Comparison of ENCODE assay signal across 18 cellular contexts in genomic region chr11:78428273-78428651, GRCh38. TPM values are rescaled to one million over a fixed set of nuclear protein-coding genes. Genes with fewer than 3 reads are reported as not detected.
DNase-seq lines count a peak whose midpoint lies in the region; ATAC-seq and TF ChIP-seq lines count a peak whose summit lies in the region.
"Had no signal": no experiment of that assay in that cellular context is flagged by ENCODE, and none has a peak within 500 bp of the region (broad histone marks: within the 10 kb centered on the region; RNA-seq: fewer than 3 reads in every experiment).

No MANE protein-coding gene starts in this region.

- no peaks in the 10 kb centered on the region for H3K4me1 Mint-ChIP-seq in MCF 10A (ENCODE audit: insufficient read depth, unreplicated experiment)

- H3K4me3 Mint-ChIP-seq in MCF 10A (ENCODE audit: unreplicated experiment), result no peak overlapping the region

- in situ Hi-C loops in mammary epithelial cell (cut with MboI; ENCODE audit: low sequenced_read_pairs in 2 of 2), result no loop called here

- H2AFZ ChIP-seq in mammary epithelial cell (ENCODE audit: low read depth, low read length), result no peak overlapping the region
- peak overlapping the region; percentile 15; the same call in 1 of the 2 replicates for H2AFZ ChIP-seq in OCI-LY7 (ENCODE audit: low read length)

- CTCF ChIA-PET in MCF 10A (lab: Yijun Ruan, JAX), result interaction anchor here (0.5 to 2.6 kb wide), 6 partner anchors 10 to 200 kb away, joined by 3 to 11 read pairs (median 4); partner anchors contain the start of gene GAB2
- CTCF ChIA-PET in mammary epithelial cell (lab: Charles Lee; ENCODE audit: low non-redundant PET), result no interaction called here
- CTCF ChIA-PET in OCI-LY7 (lab: Charles Lee; ENCODE audit: unreplicated experiment), result no interaction called here

- dilution Hi-C loops in mammary epithelial cell (cut with HindIII; ENCODE audit: low sequenced_read_pairs), result no loop called here

- no TSS peak for BruUV-seq in MCF 10A (replicated peaks; lab: Mats Ljungman, UMichigan)
- no TSS peak for BruUV-seq in mammary epithelial cell (replicated peaks; lab: Mats Ljungman, UMichigan)
- no TSS peak for BruUV-seq in OCI-LY7 (replicated peaks; lab: Mats Ljungman, UMichigan)

- H4K20me1 ChIP-seq in mammary epithelial cell (ENCODE audit: insufficient read depth, low read length) (no peaks in the 10 kb centered on the region), OCI-LY7 (ENCODE audit: insufficient read depth, low read length) (0 out of 2 replicates have a peak, but pooled peaks cover 3% of the 10 kb centered on the region)

- H3K27me3 ChIP-seq in mammary epithelial cell (ENCODE audit: insufficient read depth, low read length), result no peaks in the 10 kb centered on the region
- H3K27me3 ChIP-seq in esophagus squamous epithelium, result no peaks in the 10 kb centered on the region
- H3K27me3 ChIP-seq in upper lobe of left lung, result no peaks in the 10 kb centered on the region
- H3K27me3 ChIP-seq: cardiac muscle cell had no signal

- no peaks in the 10 kb centered on the region for H3K9me3 ChIP-seq in mammary epithelial cell (replicated peaks; ENCODE audit: insufficient read depth, low read length)
- H3K9me3 ChIP-seq in OCI-LY7 (ENCODE audit: low read length), result no peaks in the 10 kb centered on the region
- no peaks in the 10 kb centered on the region for H3K9me3 ChIP-seq in esophagus squamous epithelium
- H3K9me3 ChIP-seq in upper lobe of left lung, result no peaks in the 10 kb centered on the region

- H3K79me2 ChIP-seq in mammary epithelial cell (ENCODE audit: insufficient read depth, low read length) (no peaks in the 10 kb centered on the region), OCI-LY7 (ENCODE audit: insufficient read depth, low read depth, low read length) (no peaks in the 10 kb centered on the region)

- H3K4me3 ChIP-seq in mammary epithelial cell (replicated peaks in 1 of 3; ENCODE audit: insufficient read depth in 1 of 3, low read depth in 2 of 3, low read length in 3 of 3) (no peak overlapping the region), OCI-LY7 (ENCODE audit: low read depth, low read length, poor library complexity, severe bottlenecking) (no peak overlapping the region), esophagus squamous epithelium (no peak overlapping the region), upper lobe of left lung (no peak overlapping the region)
- H3K4me3 ChIP-seq: cardiac muscle cell, skin epidermis had no signal

- H3K9me3 Mint-ChIP-seq in MCF 10A (ENCODE audit: unreplicated experiment), result no peaks in the 10 kb centered on the region

- POLR2A ChIA-PET in MCF 10A (lab: Yijun Ruan, JAX) (interaction anchor here (0.7 to 2.2 kb wide), 3 partner anchors 9 to 901 kb away, joined by 3 to 8 read pairs (median 3); no protein-coding TSS in a partner anchor), OCI-LY7 (lab: Charles Lee) (interaction anchor here (0.5 to 2.0 kb wide), 3 partner anchors 11 to 560 kb away, joined by 4 to 6 read pairs (median 4); partner anchors contain the start of gene NARS2)

- TF ChIP-seq POLR2A in esophagus squamous epithelium (IDR thresholded peaks at IDR 0.05) (no peak), upper lobe of left lung (IDR thresholded peaks at IDR 0.05) (no peak)

- TF ChIP-seq EP300 in upper lobe of left lung (IDR thresholded peaks at IDR 0.05), result no peak

- H3K36me3 Mint-ChIP-seq in MCF 10A (ENCODE audit: insufficient read depth, unreplicated experiment), result no peaks in the 10 kb centered on the region

- intact Hi-C loops in MCF 10A (cut with micrococcal nuclease), result no loop called here
- intact Hi-C loops in mammary epithelial cell (cut with micrococcal nuclease), result no loop called here
- intact Hi-C loops in OCI-LY7 (cut with micrococcal nuclease; ENCODE audit: unreplicated experiment), result no loop called here
- intact Hi-C loops in esophagus squamous epithelium (cut with DNase I), result no loop called here

- peak overlapping the region; percentile 65 for H3K27ac Mint-ChIP-seq in MCF 10A (ENCODE audit: low read depth, unreplicated experiment)

- H3K4me1 ChIP-seq in mammary epithelial cell (ENCODE audit: insufficient read depth, low read length), result peaks cover 15% of the 10 kb centered on the region
- peaks cover 35% of the 10 kb centered on the region for H3K4me1 ChIP-seq in OCI-LY7 (ENCODE audit: insufficient read depth, low read length, poor library complexity, severe bottlenecking)
- H3K4me1 ChIP-seq in esophagus squamous epithelium, result peaks cover 0 to 41% (median 6%) of the 10 kb centered on the region in 3 donors
- H3K4me1 ChIP-seq in upper lobe of left lung, result peaks cover 0 to 6% (median 0%) of the 10 kb centered on the region in 4 donors

- no peaks in the 10 kb centered on the region for H3K27me3 Mint-ChIP-seq in MCF 10A (ENCODE audit: insufficient read depth, unreplicated experiment)

- TF ChIP-seq CTCF in MCF 10A (IDR thresholded peaks at IDR 0.05; ENCODE audit: unreplicated experiment) (no peak), mammary epithelial cell (conservative IDR thresholded peaks at IDR 0.05 in 1 of 2, IDR thresholded peaks at IDR 0.05 in 1 of 2; ENCODE audit: extremely low read depth in 1 of 2, insufficient read depth in 1 of 2, low read depth in 1 of 2, low read length in 2 of 2) (no peak), OCI-LY7 (conservative IDR thresholded peaks at IDR 0.05; ENCODE audit: low read length) (no peak), esophagus squamous epithelium (IDR thresholded peaks at IDR 0.05) (no peak), upper lobe of left lung (IDR thresholded peaks at IDR 0.05) (no peak)

- H3K27ac ChIP-seq in mammary epithelial cell (ENCODE audit: insufficient read depth, low read depth, low read length), result no peak overlapping the region
- H3K27ac ChIP-seq in OCI-LY7 (ENCODE audit: low read depth, low read length, poor library complexity, severe bottlenecking), result no peak overlapping the region
- H3K27ac ChIP-seq in esophagus squamous epithelium, result peak overlapping the region; percentile 3 to 68 (median 20)
- H3K27ac ChIP-seq in upper lobe of left lung, result peak overlapping the region; percentile 26 to 73 (median 55)
- H3K27ac ChIP-seq: C4-2B, cardiac muscle cell had no signal

- no peak for ATAC-seq in upper lobe of left lung (ENCODE audit: low FRiP score in 2 of 2)

- H3K9ac ChIP-seq in mammary epithelial cell (ENCODE audit: insufficient read depth, low read length), result no peak overlapping the region

- no peaks in the 10 kb centered on the region for H3K36me3 ChIP-seq in mammary epithelial cell (ENCODE audit: insufficient read depth, low read length)
- no peaks in the 10 kb centered on the region for H3K36me3 ChIP-seq in OCI-LY7 (ENCODE audit: insufficient read depth, low read length)
- H3K36me3 ChIP-seq in esophagus squamous epithelium, result no peaks in the 10 kb centered on the region
- H3K36me3 ChIP-seq in upper lobe of left lung, result no peaks in the 10 kb centered on the region
- H3K36me3 ChIP-seq: cardiac muscle cell had no signal

- no peaks in the 10 kb centered on the region for H3K9me2 ChIP-seq in OCI-LY7 (ENCODE audit: insufficient read depth, low read length)

- no peak for DNase-seq in MCF 10A (ENCODE audit: unreplicated experiment)
- no peak for DNase-seq in mammary epithelial cell
- DNase-seq in OCI-LY7 (ENCODE audit: low spot score), result no peak
- DNase-seq in esophagus squamous epithelium (lab: John Stamatoyannopoulos, UW), result no peak
- DNase-seq in upper lobe of left lung, result no peak
- DNase-seq in germinal center (ENCODE audit: low spot score), result no peak
- DNase-seq in NCI-H1694 treated with DMSO at 0.1 percent for 48 hours (lab: John Stamatoyannopoulos, UW), result no peak
- no peak for DNase-seq in UCSD-AML1 (lab: John Stamatoyannopoulos, UW; ENCODE audit: unreplicated experiment)
- DNase-seq: activated CD4-positive, CD25-positive, alpha-beta regulatory T cell treated with anti-CD3 and anti-CD28 coated beads, Interleukin-2, amount 50 U/mL, for 72 hours; activated effector memory CD4-positive, alpha-beta T cell treated with Interleukin-2 at 50 U/mL for 16 hours; KBM-7; NCI-H2107; NCI-H526; SHP77 treated with DMSO at 0.1 percent for 48 hours; stimulated activated CD4-positive, alpha-beta T cell treated with anti-CD3 and anti-CD28 coated beads, Interleukin-4, amount 100 ng/mL, for 24 hours had no signal

- H3K4me2 ChIP-seq in mammary epithelial cell (ENCODE audit: insufficient read depth, low read depth, low read length) (no peak overlapping the region), OCI-LY7 (ENCODE audit: low read length) (peak overlapping the region; percentile 27; the same call in 1 of the 2 replicates)

RNA-seq across cellular contexts. Expression of gene GAB2, which starts 10.6 kb away (rescaled TPM):
- total RNA-seq in MCF 10A (2022) (4.2 and 4.5 TPM in 2 replicates), mammary epithelial cell (1 to 10 TPM; 1.0 to 4.3 TPM), OCI-LY7 (2022) (1.3 and 1.4 TPM in 2 replicates), esophagus squamous epithelium (10 to 100 TPM in 2 of 4 donors, 1 to 10 TPM in 2; 4.6 to 23.7 (median 11.2) TPM), upper lobe of left lung (10 to 100 TPM; 40.9 to 76.6 (median 50.4) TPM)
- 0.40 TPM for polyA plus RNA-seq in mammary epithelial cell
- 2.0 TPM for polyA minus RNA-seq in mammary epithelial cell
- total RNA-seq in OCI-LY7 (2014; rRNA removed; shearing (Covaris generic)), result 0.90 and 1.2 TPM in 2 replicates

Comparison
In these comparisons a context has a peak if more than half of its experiments do, and no peak if none do; other contexts are left out.
1. H3K27ac ChIP-seq: peak in esophagus squamous epithelium (4 of 4) and upper lobe of left lung (4 of 4); none in mammary epithelial cell (single experiment) and OCI-LY7 (single experiment).